In the genomic region with DNA sequence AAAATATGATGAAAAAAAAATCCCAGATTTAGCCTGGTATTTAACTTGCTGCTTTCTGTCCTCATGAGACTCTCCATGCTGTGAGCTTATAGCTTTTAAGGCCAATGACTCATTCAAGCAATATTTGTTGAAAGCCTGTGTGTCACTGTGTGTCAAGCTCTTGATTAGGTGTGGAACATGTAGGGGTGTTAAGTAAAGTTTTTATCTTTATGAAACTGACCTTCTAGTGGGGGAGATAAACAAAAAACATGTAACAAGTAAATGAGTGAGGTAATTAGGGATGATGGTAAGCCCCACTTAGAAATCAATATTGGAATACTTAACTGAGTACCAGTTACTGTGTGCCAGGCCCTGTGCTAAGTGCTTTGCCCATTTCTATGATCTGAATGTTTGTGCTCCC, we compare ENCODE assay signal across 12 cellular contexts. TPM values are rescaled to one million over a fixed set of nuclear protein-coding genes. Genes with fewer than 3 reads are reported as not detected.
DNase-seq lines count a peak whose midpoint lies in the region; ATAC-seq and TF ChIP-seq lines count a peak whose summit lies in the region.
"Had no signal": no experiment of that assay in that cellular context is flagged by ENCODE, and none has a peak within 500 bp of the region (broad histone marks: within the 10 kb centered on the region; RNA-seq: fewer than 3 reads in every experiment).

No MANE protein-coding gene starts in this region.

- TF ChIP-seq POLR2A in testis (IDR thresholded peaks at IDR 0.05): no peak

- H3K9ac ChIP-seq in skeletal muscle tissue (ENCODE audit: low read depth in 1 of 3, low read length in 3 of 3): no peak overlapping the region

- TF ChIP-seq CTCF in fibroblast of mammary gland (conservative IDR thresholded peaks at IDR 0.05; ENCODE audit: control insufficient read depth, insufficient read depth, low read depth, low read length) (no peak), tibial artery (IDR thresholded peaks at IDR 0.05) (no peak), testis (IDR thresholded peaks at IDR 0.05) (no peak)

- H3K27me3 ChIP-seq in skeletal muscle tissue (ENCODE audit: control insufficient read depth in 3 of 3, insufficient read depth in 3 of 3, low read length in 3 of 3): no peaks in the 10 kb centered on the region
- no peaks in the 10 kb centered on the region for H3K27me3 ChIP-seq in tibial artery
- H3K27me3 ChIP-seq in testis: no peaks in the 10 kb centered on the region

- H3K36me3 ChIP-seq in skeletal muscle tissue (ENCODE audit: control insufficient read depth in 3 of 3, insufficient read depth in 3 of 3, low read length in 3 of 3) (no peaks in the 10 kb centered on the region), tibial artery (no peaks in the 10 kb centered on the region), testis (ENCODE audit: low read depth, missing control alignments) (no peaks in the 10 kb centered on the region)

- peak; percentile 19 for DNase-seq in NCI-H748 (lab: John Stamatoyannopoulos, UW; ENCODE audit: unreplicated experiment)
- DNase-seq in NCI-H748 treated with DMSO at 0.1 percent for 48 hours (lab: John Stamatoyannopoulos, UW): no peak
- DNase-seq in RKO (ENCODE audit: low spot score): peak; percentile 94
- DNase-seq in fibroblast of mammary gland (ENCODE audit: low read depth): peak; percentile 86
- DNase-seq in tibial artery: no peak
- DNase-seq in testis: no peak
- DNase-seq: activated T-cell treated with anti-CD3 and anti-CD28 coated beads for 4 hours; NCI-H2029; stimulated activated naive B cell treated with anti-CD40 and anti-IgM and Interleukin-4, amounts not matched to agents 10 μg/mL and 1 μg/mL and 100 μg/mL, for 72 hours had no signal

- H3K9me3 ChIP-seq in skeletal muscle tissue (ENCODE audit: control insufficient read depth in 3 of 3, low read length in 3 of 3): no peaks in the 10 kb centered on the region
- H3K9me3 ChIP-seq in tibial artery: no peaks in the 10 kb centered on the region
- H3K9me3 ChIP-seq in testis: no peaks in the 10 kb centered on the region

- H3K27ac ChIP-seq in skeletal muscle tissue (ENCODE audit: low read depth, low read length) (peak overlapping the region; percentile 20), tibial artery (no peak overlapping the region), testis (no peak overlapping the region)

- H3K4me1 ChIP-seq in skeletal muscle tissue (ENCODE audit: control insufficient read depth in 3 of 3, insufficient read depth in 3 of 3, low read length in 3 of 3) (peaks cover 16 to 39% (median 22%) of the 10 kb centered on the region in 3 donors), tibial artery (peaks cover 0 to 26% (median 11%) of the 10 kb centered on the region in 4 donors), testis (no peaks in the 10 kb centered on the region)

- H3K4me3 ChIP-seq in fibroblast of mammary gland (ENCODE audit: control insufficient read depth, low read depth, low read length) (no peak overlapping the region), skeletal muscle tissue (ENCODE audit: low read length in 3 of 3) (no peak overlapping the region), tibial artery (no peak overlapping the region), testis (no peak overlapping the region)
- H3K4me3 ChIP-seq: coronary artery had no signal

- intact Hi-C loops in tibial artery (cut with DNase I; ENCODE audit: low total_unique reads) (no loop called here), testis (cut with DNase I; ENCODE audit: low total_unique reads) (no loop called here)

- ATAC-seq in HG03139 (IDR thresholded peaks at IDR 0.05; ENCODE audit: unreplicated experiment): no peak
- ATAC-seq: stimulated activated naive B cell treated with anti-CD40 and anti-IgM and Interleukin-4, amounts not matched to agents 10 μg/mL and 1 μg/mL and 100 μg/mL, for 72 hours had no signal

RNA-seq across cellular contexts. Expression of gene CCDC190, which starts 44.8 kb away (rescaled TPM):
- total RNA-seq in skeletal muscle tissue (3.1 TPM), testis (1 to 10 TPM in 1 of 2 donors, under 1 TPM in 1; 0.19 to 1.2 TPM)
- polyA plus RNA-seq in testis (ENCODE audit: insufficient read depth, low read depth, low replicate concordance): 1.6 TPM

Comparison
In these comparisons a context has a peak if more than half of its experiments do, and no peak if none do; other contexts are left out.
1. DNase-seq: peak in NCI-H748 (single experiment), RKO (single experiment) and fibroblast of mammary gland (single experiment); none in NCI-H748 treated with DMSO at 0.1 percent for 48 hours (single experiment), tibial artery (0 of 2) and testis (single experiment).